In the genomic region with DNA sequence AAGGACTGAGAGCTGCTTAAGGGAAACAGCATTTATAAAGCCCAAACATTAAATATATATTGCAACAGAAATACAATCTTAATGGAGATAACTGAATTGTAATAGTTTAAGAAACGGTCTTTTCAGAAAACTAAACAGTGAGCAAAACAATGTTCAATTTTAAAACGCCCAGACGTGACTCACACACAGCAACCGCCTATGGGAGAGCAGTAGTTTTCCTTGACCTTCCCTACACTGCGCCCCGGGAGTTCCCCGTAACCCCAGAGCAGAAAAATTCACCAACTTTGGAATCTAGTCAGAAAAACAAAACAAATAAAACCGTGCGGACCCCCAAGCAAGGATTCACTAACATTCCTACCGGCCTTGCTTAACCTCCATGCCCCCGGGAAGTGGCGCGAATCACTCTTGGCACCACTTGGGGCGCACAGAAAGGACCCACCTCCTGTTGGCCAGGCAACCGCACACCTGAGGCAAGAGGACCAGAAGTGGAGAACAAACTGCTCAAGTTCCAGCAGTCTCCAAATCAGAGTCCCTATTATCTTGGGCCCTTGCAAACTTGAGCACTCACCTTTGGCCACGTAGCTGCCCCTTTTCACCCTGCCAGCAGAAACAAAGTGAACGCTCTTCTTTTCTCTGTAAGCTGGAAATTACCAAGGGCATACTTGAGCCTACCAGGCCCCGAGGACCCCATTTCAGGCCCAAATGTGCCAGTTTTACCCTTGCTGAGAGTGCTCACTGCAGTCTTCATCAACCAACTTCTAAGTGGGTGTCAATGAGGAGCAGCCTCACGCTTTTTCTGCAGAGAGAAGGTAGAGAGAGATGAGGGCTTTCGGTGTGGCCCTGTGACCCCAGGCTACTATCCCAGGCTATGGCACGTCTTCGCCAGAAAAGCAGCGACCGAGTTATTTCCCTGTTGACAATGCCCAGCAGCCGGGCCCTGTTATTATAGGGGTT, we compare ENCODE assay signal across 1 cellular context.
TF ChIP-seq lines count a peak whose summit lies in the region.

No MANE protein-coding gene starts in this region.

TF ChIP-seq in endothelial cell of umbilical vein, 7 proteins besides CTCF, POLR2A, EP300 and RAD21:
- TF ChIP-seq FOS (IDR thresholded peaks at IDR 0.05; ENCODE audit: borderline replicate concordance, insufficient read depth, low read length) (no peak), EZH2 (IDR thresholded peaks at IDR 0.05; ENCODE audit: borderline replicate concordance, low read depth, low read length, severe bottlenecking) (peak; percentile 17)
